ENCODE assay signal across 8 cellular contexts in genomic region chr10:104353325-104354048, GRCh38. TPM values are rescaled to one million over a fixed set of nuclear protein-coding genes. Genes with fewer than 3 reads are reported as not detected.
DNase-seq lines count a peak whose midpoint lies in the region; ATAC-seq, FAIRE-seq and TF ChIP-seq lines count a peak whose summit lies in the region.

TSS of gene CFAP58 (plus strand) at chr10:104353833. CDS start at chr10:104353898, 65 bp downstream.

- TF ChIP-seq CTCF in adrenal gland (IDR thresholded peaks at IDR 0.05) = peak; percentile 55 to 86 (median 62)
- peak; percentile 71 for TF ChIP-seq CTCF in retinal pigment epithelial cell (conservative IDR thresholded peaks at IDR 0.05; ENCODE audit: low read depth, low read length)

- CTCF ChIA-PET in T-cell (lab: Charles Lee) = interaction anchor here (0.5 to 6.0 kb wide), 20 partner anchors 12 to 232 kb away, joined by 3 to 167 read pairs (median 5); partner anchors contain the start of genes ITPRIP (in 2 of the 2) and SFR1 (in 1 of the 2)

- H3K4me1 Mint-ChIP-seq in T-cell = peaks cover 0 to 6% (median 0%) of the 10 kb centered on the region in 3 donors

- DNase-seq in GM12892 (ENCODE audit: insufficient read length) (peak; percentile 39), NCI-H1417 (lab: John Stamatoyannopoulos, UW) (peak; percentile 75 to 96 (median 90)), T-cell (peak; percentile 74 to 93 (median 83)), adrenal gland (peak; percentile 95 to 98 (median 96)), hepatic stellate cell (ENCODE audit: low spot score) (peak; percentile 59), retinal pigment epithelial cell (ENCODE audit: low read depth) (peak; percentile 55), NK-92 (lab: John Stamatoyannopoulos, UW; ENCODE audit: unreplicated experiment) (no peak)

- no peaks in the 10 kb centered on the region for H3K36me3 ChIP-seq in adrenal gland (replicated peaks in 1 of 2)

- H3K27ac Mint-ChIP-seq in T-cell = peak within 1 kb of the TSS in 1 of 2 donors; percentile 68

- peak; percentile 72 for ATAC-seq in HG02798 (IDR thresholded peaks at IDR 0.05; ENCODE audit: poor library complexity, unreplicated experiment)
- ATAC-seq in T-cell (replicated peaks in 1 of 4) = peak; percentile 84 to 91 (median 90)

- H3K36me3 Mint-ChIP-seq in T-cell = no peaks in the 10 kb centered on the region

- TF ChIP-seq POLR2A in GM12892 (IDR thresholded peaks at IDR 0.05; ENCODE audit: low read depth, low read length) (no peak), adrenal gland (IDR thresholded peaks at IDR 0.05) (peak in 1 of 2 donors; percentile 55)

- H3K4me1 ChIP-seq in adrenal gland (replicated peaks in 1 of 2) = peaks cover 16 to 29% of the 10 kb centered on the region in 2 donors

- peak within 1 kb of the TSS in 1 of 3 donors; percentile 28 for H3K4me3 Mint-ChIP-seq in T-cell

- no peaks in the 10 kb centered on the region for H3K9me3 ChIP-seq in adrenal gland (replicated peaks in 1 of 3)

- H3K27me3 Mint-ChIP-seq in T-cell = no peaks in the 10 kb centered on the region

- peak; percentile 38 for FAIRE-seq in GM12892 (lab: Jason Lieb, UNC)

- intact Hi-C loops in adrenal gland (cut with DNase I) = loop anchor here in 1 of 2 donors (5.0 kb wide), 1 partner anchor 46 kb away; no protein-coding TSS in a partner anchor

- 2 to 7% (median 3%) methylated on average over 21 to 43 of the region's 43 CpGs for WGBS in adrenal gland, 4 donors

- no peaks in the 10 kb centered on the region for H3K9me3 Mint-ChIP-seq in T-cell

- H3K4me3 ChIP-seq in adrenal gland (peak within 1 kb of the TSS in 1 of 4 donors; percentile 63), retinal pigment epithelial cell (ENCODE audit: low read length) (peak within 1 kb of the TSS; percentile 54)

- H3K27ac ChIP-seq in adrenal gland = peak within 1 kb of the TSS in 1 of 5 donors; percentile 33

- POLR2A ChIA-PET in T-cell (lab: Charles Lee) = interaction anchor here in 1 of 2 donors (0.5 kb wide), 1 partner anchor 24 kb away, joined by 3 read pairs; no protein-coding TSS in a partner anchor

- no peaks in the 10 kb centered on the region for H3K27me3 ChIP-seq in adrenal gland

RNA-seq across cellular contexts. Expression of gene CFAP58, which starts in this region (rescaled TPM):
- polyA plus RNA-seq in GM12892 (2012; ENCODE audit: missing spikeins) = 0.19 TPM
- total RNA-seq in T-cell (not detected), adrenal gland (1 to 10 TPM in 2 of 8 donors, under 1 TPM in 6; 0.11 to 2.9 (median 0.67) TPM)
- 1 to 10 TPM in 2 of 3 donors, under 1 TPM in 1; 0.42 to 1.3 (median 1.1) TPM for polyA plus RNA-seq in adrenal gland

Comparison
In these comparisons a context has a peak if more than half of its experiments do, and no peak if none do; other contexts are left out.
1. Peak in DNase-seq and ATAC-seq in T-cell; RNA of the gene not detected or under 1 TPM.